ENCODE assay signal across 19 cellular contexts in genomic region chr1:38140025-38140487, GRCh38.
DNase-seq lines count a peak whose midpoint lies in the region; ATAC-seq and TF ChIP-seq lines count a peak whose summit lies in the region.
"Had no signal": no experiment of that assay in that cellular context is flagged by ENCODE, and none has a peak within 500 bp of the region (broad histone marks: within the 10 kb centered on the region; RNA-seq: fewer than 3 reads in every experiment).

No MANE protein-coding gene starts in this region.

- H3K9ac ChIP-seq in NT2/D1 (ENCODE audit: insufficient read length, low read depth) (peak overlapping the region; percentile 77), neural progenitor cell (no peak overlapping the region)

- H3K4me2 ChIP-seq in neural progenitor cell, result peak overlapping the region; percentile 76

- ATAC-seq in GM21717 (IDR thresholded peaks at IDR 0.05; ENCODE audit: unreplicated experiment) (no peak), GM18519 (IDR thresholded peaks at IDR 0.05; ENCODE audit: low FRiP score, unreplicated experiment) (no peak)
- ATAC-seq: left cardiac atrium; stimulated activated naive B cell treated with anti-CD40 and anti-IgM and Interleukin-4, amounts not matched to agents 10 μg/mL and 1 μg/mL and 100 μg/mL, for 72 hours had no signal

- H3K79me2 ChIP-seq in neural progenitor cell (ENCODE audit: low read depth), result no peaks in the 10 kb centered on the region

- H3K36me3 Mint-ChIP-seq in neural progenitor cell, result no peaks in the 10 kb centered on the region
- H3K36me3 Mint-ChIP-seq: stimulated activated naive B cell treated with anti-CD40 and anti-IgM and Interleukin-4, amounts not matched to agents 10 μg/mL and 1 μg/mL and 100 μg/mL, for 72 hours had no signal

- H4K20me1 ChIP-seq in neural progenitor cell (ENCODE audit: low read depth), result no peaks in the 10 kb centered on the region

- H3F3A ChIP-seq in neural progenitor cell (ENCODE audit: low read depth), result peaks cover 32% of the 10 kb centered on the region

- H3K36me3 ChIP-seq in NT2/D1 (ENCODE audit: insufficient read depth, insufficient read length, low read length), result no peaks in the 10 kb centered on the region
- no peaks in the 10 kb centered on the region for H3K36me3 ChIP-seq in neural progenitor cell
- H3K36me3 ChIP-seq: brain microvascular endothelial cell, sigmoid colon had no signal

- peak overlapping the region; percentile 81 for H2AFZ ChIP-seq in neural progenitor cell (replicated peaks)

- peak overlapping the region; percentile 46 for H3K27ac Mint-ChIP-seq in neural progenitor cell
- H3K27ac Mint-ChIP-seq: stimulated activated naive B cell treated with anti-CD40 and anti-IgM and Interleukin-4, amounts not matched to agents 10 μg/mL and 1 μg/mL and 100 μg/mL, for 72 hours had no signal

- H3K4me3 Mint-ChIP-seq in neural progenitor cell, result peak overlapping the region; percentile 14
- H3K4me3 Mint-ChIP-seq: stimulated activated naive B cell treated with anti-CD40 and anti-IgM and Interleukin-4, amounts not matched to agents 10 μg/mL and 1 μg/mL and 100 μg/mL, for 72 hours had no signal

- H3K4me1 ChIP-seq in NT2/D1 (ENCODE audit: insufficient read depth, insufficient read length) (peaks cover 40% of the 10 kb centered on the region), neural progenitor cell (peaks cover 41% of the 10 kb centered on the region)

- H3K9me3 Mint-ChIP-seq in neural progenitor cell, result peaks cover 10% of the 10 kb centered on the region

- peak overlapping the region; percentile 38 for H3K4me3 ChIP-seq in NT2/D1 (ENCODE audit: insufficient read length, low read depth)
- no peak overlapping the region for H3K4me3 ChIP-seq in fibroblast of villous mesenchyme (ENCODE audit: low read depth, low read length)
- H3K4me3 ChIP-seq in neural progenitor cell, result no peak overlapping the region
- H3K4me3 ChIP-seq: sigmoid colon had no signal

- no peak for TF ChIP-seq CTCF in fibroblast of villous mesenchyme (IDR thresholded peaks at IDR 0.05; ENCODE audit: insufficient read depth, low read depth, low read length)
- peak; percentile 20 for TF ChIP-seq CTCF in neural progenitor cell (IDR thresholded peaks at IDR 0.05)

- H3K9me3 ChIP-seq in NT2/D1 (ENCODE audit: insufficient read depth, low read length), result peaks cover 3% of the 10 kb centered on the region; the same call in 1 of the 2 replicates
- no peaks in the 10 kb centered on the region for H3K9me3 ChIP-seq in neural progenitor cell (ENCODE audit: low read depth)
- H3K9me3 ChIP-seq: sigmoid colon had no signal

- DNase-seq in AG08396 (ENCODE audit: low spot score) (peak; percentile 41), NT2/D1 (ENCODE audit: low read depth, low spot score) (peak; percentile 73), fibroblast of villous mesenchyme (ENCODE audit: low read depth) (peak; percentile 8), neural progenitor cell (ENCODE audit: low spot score) (peak; percentile 57), HT-29 (ENCODE audit: low spot score) (no peak), T1000 (lab: John Stamatoyannopoulos, UW) (no peak)
- DNase-seq: activated gamma-delta T cell; brain microvascular endothelial cell; COR-L47; effector CD4-positive, alpha-beta T cell; foreskin melanocyte; left cardiac atrium; NCI-H2171 treated with DMSO at 0.1 percent for 48 hours; NK-92 treated with Interleukin-12 subunit alpha and Interleukin-12 subunit beta, amount 100 ng/mL, for 24 hours; sigmoid colon; stimulated activated CD4-positive, alpha-beta T cell treated with anti-CD3 and anti-CD28 coated beads, Interleukin-4, amount 100 ng/mL, for 4 hours; stimulated activated naive B cell treated with anti-CD40 and anti-IgM and Interleukin-4, amounts not matched to agents 10 μg/mL and 1 μg/mL and 100 μg/mL, for 72 hours had no signal

- H3K4me1 Mint-ChIP-seq in neural progenitor cell, result peaks cover 53% of the 10 kb centered on the region

- H3K27me3 Mint-ChIP-seq in neural progenitor cell (ENCODE audit: insufficient read depth, low read depth), result peaks cover 12% of the 10 kb centered on the region

- H3K27me3 ChIP-seq in NT2/D1 (ENCODE audit: insufficient read depth, insufficient read length), result no peaks in the 10 kb centered on the region
- H3K27me3 ChIP-seq in neural progenitor cell, result no peaks in the 10 kb centered on the region

- H3K27ac ChIP-seq in neural progenitor cell, result no peak overlapping the region
- H3K27ac ChIP-seq: brain microvascular endothelial cell had no signal

Comparison
In these comparisons a context has a peak if more than half of its experiments do, and no peak if none do; other contexts are left out.
1. DNase-seq: peak in AG08396 (single experiment), NT2/D1 (single experiment), fibroblast of villous mesenchyme (single experiment) and neural progenitor cell (single experiment); none in HT-29 (single experiment) and T1000 (single experiment).